ENCODE assay signal across 8 cellular contexts in genomic region chr17:67359960-67360817, GRCh38. TPM values are rescaled to one million over a fixed set of nuclear protein-coding genes. Genes with fewer than 3 reads are reported as not detected.
DNase-seq lines count a peak whose midpoint lies in the region; ATAC-seq and TF ChIP-seq lines count a peak whose summit lies in the region.

No MANE protein-coding gene starts in this region.

- in situ Hi-C loops in T47D (cut with HindIII; ENCODE audit: low pct_unique_long_range_greater_than_20kb, low sequenced_read_pairs): no loop called here

- peaks cover 98% of the 10 kb centered on the region for H3K79me2 ChIP-seq in SK-N-SH (ENCODE audit: insufficient read depth)

- peak; percentile 38 for DNase-seq in activated T-cell treated with anti-CD3 and anti-CD28 coated beads for 48 hours (ENCODE audit: low read depth)
- no peak for DNase-seq in activated T-cell treated with anti-CD3 and anti-CD28 coated beads for 4 hours
- DNase-seq in SK-N-SH: peak; percentile 67
- peak; percentile 32 to 52 for DNase-seq in T47D (ENCODE audit: low read depth in 1 of 2, low spot score in 1 of 2)
- DNase-seq in nephron progenitor cell: no peak
- no peak for DNase-seq in ecto neural progenitor cell (ENCODE audit: low spot score)
- DNase-seq in NCI-H226: no peak

- no peak overlapping the region for H2AFZ ChIP-seq in SK-N-SH (ENCODE audit: low read depth)

- 0 out of 2 replicates have a peak overlapping the region, but pooled peaks have one; percentile 21 for H3K4me2 ChIP-seq in SK-N-SH

- peak overlapping the region; percentile 32 for H3K27ac Mint-ChIP-seq in nephron progenitor cell

- ATAC-seq in GM18505 (IDR thresholded peaks at IDR 0.05; ENCODE audit: unreplicated experiment): no peak

- H3K9ac ChIP-seq in SK-N-SH: no peak overlapping the region

- no peak for TF ChIP-seq EP300 in SK-N-SH (IDR thresholded peaks at IDR 0.05; ENCODE audit: borderline replicate concordance in 1 of 2, low read depth in 1 of 2, low read length in 1 of 2)

- H3K9me3 ChIP-seq in SK-N-SH: no peaks in the 10 kb centered on the region

- H3F3A ChIP-seq in SK-N-SH (replicated peaks; ENCODE audit: insufficient read depth): peaks cover 12% of the 10 kb centered on the region

- H3K9me2 ChIP-seq in SK-N-SH: no peaks in the 10 kb centered on the region

- TF ChIP-seq CTCF in SK-N-SH (IDR thresholded peaks at IDR 0.05): peak; percentile 66
- TF ChIP-seq CTCF in nephron progenitor cell (IDR thresholded peaks at IDR 0.05): peak; percentile 8

- CTCF ChIA-PET in SK-N-SH (lab: Yijun Ruan, JAX): interaction anchor here (0.5 to 15.0 kb wide), 12 partner anchors 9 to 140 kb away, joined by 3 to 134 read pairs (median 4); partner anchors contain the start of gene PITPNC1

- peaks cover 17% of the 10 kb centered on the region for H3K4me1 Mint-ChIP-seq in nephron progenitor cell

- H3K4me1 ChIP-seq in SK-N-SH (ENCODE audit: control insufficient read depth in 1 of 2, insufficient read depth in 2 of 2, low read depth in 1 of 2, low read length in 1 of 2): peaks cover 13 to 36% of the 10 kb centered on the region in 2 experiments

- peaks cover 53% of the 10 kb centered on the region for H3K36me3 Mint-ChIP-seq in nephron progenitor cell (ENCODE audit: low read depth)

- peaks cover 40 to 48% of the 10 kb centered on the region in 2 experiments for H3K36me3 ChIP-seq in SK-N-SH (replicated peaks in 1 of 2; ENCODE audit: control insufficient read depth in 1 of 2, insufficient read depth in 2 of 2, low read length in 1 of 2)

- H3K9me3 Mint-ChIP-seq in nephron progenitor cell: no peaks in the 10 kb centered on the region

- POLR2A ChIA-PET in SK-N-SH (lab: Yijun Ruan, JAX): interaction anchor here (1.2 kb wide), 1 partner anchor 465 kb away, joined by 3 read pairs; the partner anchor contains the start of gene BPTF

- H3K4me3 ChIP-seq in SK-N-SH (ENCODE audit: low read depth in 2 of 2, low read length in 1 of 2): no peak overlapping the region

- no peak overlapping the region for H3K27ac ChIP-seq in SK-N-SH (ENCODE audit: low read depth in 2 of 2, low read length in 1 of 2)

- H4K20me1 ChIP-seq in SK-N-SH (ENCODE audit: insufficient read depth): peaks cover 77% of the 10 kb centered on the region

- peak; percentile 55 for TF ChIP-seq RAD21 in SK-N-SH (IDR thresholded peaks at IDR 0.05; ENCODE audit: low read length)

- H3K27me3 Mint-ChIP-seq in nephron progenitor cell (ENCODE audit: low read depth, poor library complexity): no peaks in the 10 kb centered on the region

- no peaks in the 10 kb centered on the region for H3K27me3 ChIP-seq in SK-N-SH (ENCODE audit: insufficient read depth)

- no peak for TF ChIP-seq POLR2A in GM18505 (IDR thresholded peaks at IDR 0.05; ENCODE audit: borderline replicate concordance, extremely low read depth, insufficient read depth, insufficient read length)

- 73% methylated on average over 8 of the region's 8 CpGs for WGBS in SK-N-SH (ENCODE audit: low lambda C conversion rate)

- H3K4me3 Mint-ChIP-seq in nephron progenitor cell: no peak overlapping the region

TF ChIP-seq in SK-N-SH, 30 proteins besides CTCF, POLR2A, EP300 and RAD21:
- no peak for TF ChIP-seq RFX5 (IDR thresholded peaks at IDR 0.05; ENCODE audit: low read length)
- 0 out of 2 replicates have a peak, but pooled peaks have one; percentile 11 for TF ChIP-seq GABPA (IDR thresholded peaks at IDR 0.05; ENCODE audit: low read depth)
- no peak for TF ChIP-seq PBX3 (IDR thresholded peaks at IDR 0.05)
- TF ChIP-seq USF1 (IDR thresholded peaks at IDR 0.05; ENCODE audit: borderline replicate concordance, low read depth): peak; percentile 9; the same call in 1 of the 2 replicates
- 0 out of 2 replicates have a peak, but pooled peaks have one; percentile 39 for TF ChIP-seq SIN3A (IDR thresholded peaks at IDR 0.05; ENCODE audit: borderline replicate concordance, low read depth, low read length)
- peak; percentile 43 for TF ChIP-seq SMC3 (IDR thresholded peaks at IDR 0.05; ENCODE audit: low read depth, low read length)
- TF ChIP-seq RXRA (IDR thresholded peaks at IDR 0.05; ENCODE audit: borderline replicate concordance, low read depth): no peak
- no peak for TF ChIP-seq IRF3 (IDR thresholded peaks at IDR 0.05; ENCODE audit: low read depth, low read length)
- TF ChIP-seq RCOR1 (IDR thresholded peaks at IDR 0.05; ENCODE audit: low read length): no peak
- TF ChIP-seq MEF2A (IDR thresholded peaks at IDR 0.05; ENCODE audit: borderline replicate concordance, low read depth): no peak
- no peak for TF ChIP-seq MXI1 (IDR thresholded peaks at IDR 0.05; ENCODE audit: low read depth, low read length)
- TF ChIP-seq TEAD4 (IDR thresholded peaks at IDR 0.05; ENCODE audit: borderline replicate concordance, insufficient read depth): no peak

RNA-seq across cellular contexts. Expression of gene PSMD12, which starts 6.2 kb away (rescaled TPM):
- polyA plus RNA-seq in SK-N-SH (2012; rRNA removed): 29.1 and 31.4 TPM in 2 replicates
- polyA plus RNA-seq in SK-N-SH (2012; cell fraction: cytosol; rRNA removed): 42.1 and 54.1 TPM in 2 replicates
- 10.5 and 23.5 TPM in 2 replicates for polyA plus RNA-seq in SK-N-SH (2012; cell fraction: nucleus; rRNA removed)

RNA-seq across cellular contexts. Expression of gene PITPNC1, which starts 16.9 kb away (rescaled TPM):
- polyA plus RNA-seq in SK-N-SH (2012; rRNA removed): 14.0 and 18.4 TPM in 2 replicates
- 23.1 and 29.2 TPM in 2 replicates for polyA plus RNA-seq in SK-N-SH (2012; cell fraction: cytosol; rRNA removed)
- 10.6 and 14.8 TPM in 2 replicates for polyA plus RNA-seq in SK-N-SH (2012; cell fraction: nucleus; rRNA removed)

Comparison
In these comparisons a context has a peak if more than half of its experiments do, and no peak if none do; other contexts are left out.
1. DNase-seq: peak in activated T-cell treated with anti-CD3 and anti-CD28 coated beads for 48 hours (single experiment), SK-N-SH (single experiment) and T47D (2 of 2); none in activated T-cell treated with anti-CD3 and anti-CD28 coated beads for 4 hours (single experiment), nephron progenitor cell (single experiment), ecto neural progenitor cell (single experiment) and NCI-H226 (single experiment).